13 cellular contexts compared by ENCODE assay signal in genomic region chr6:111752476-111752875, GRCh38.
A peak's percentile ranks its signal among the peaks of the same experiment; 100 is the strongest.
DNase-seq lines count a peak whose midpoint lies in the region; ATAC-seq, FAIRE-seq and TF ChIP-seq lines count a peak whose summit lies in the region.
"Had no signal": no experiment of that assay in that cellular context is flagged by ENCODE, and none has a peak within 500 bp of the region (broad histone marks: within the 10 kb centered on the region; RNA-seq: fewer than 3 reads in every experiment).

No MANE protein-coding gene starts in this region.

- no peak for ATAC-seq in CD4-positive, alpha-beta T cell (ENCODE audit: poor library complexity)
- ATAC-seq in GM23338 (no peak), GM12878 (no peak)
- ATAC-seq: right lobe of liver had no signal

- no peak overlapping the region for H3K23ac ChIP-seq in neuronal stem cell (ENCODE audit: low read depth, low read length, poor library complexity)

- intact Hi-C loops in CD4-positive, alpha-beta T cell (cut with DNase I, micrococcal nuclease), result no loop called here
- intact Hi-C loops in GM12878 (cut with micrococcal nuclease; ENCODE audit: unreplicated experiment), result no loop called here

- TF ChIP-seq EP300 in GM12878 (IDR thresholded peaks at IDR 0.05; ENCODE audit: borderline replicate concordance in 1 of 2, control insufficient read depth in 1 of 2, low read depth in 2 of 2, low read length in 2 of 2), result no peak

- FAIRE-seq in GM12878 (lab: Jason Lieb, UNC), result no peak
- FAIRE-seq: frontal cortex had no signal

- H3K4me1 Mint-ChIP-seq in CD4-positive, alpha-beta T cell (ENCODE audit: low read depth), result peaks cover 94% of the 10 kb centered on the region
- H3K4me1 Mint-ChIP-seq in GM23338, result peaks cover 63% of the 10 kb centered on the region
- peaks cover 25% of the 10 kb centered on the region for H3K4me1 Mint-ChIP-seq in glutamatergic neuron (ENCODE audit: low read depth, unreplicated experiment)

- POLR2A ChIA-PET in CD4-positive, alpha-beta T cell (lab: Charles Lee), result interaction anchor here (0.8 to 4.4 kb wide), 13 partner anchors 8 to 275 kb away, joined by 3 to 48 read pairs (median 5); partner anchors contain the start of gene FYN
- POLR2A ChIA-PET in GM12878 (lab: Charles Lee), result interaction anchor here (0.8 to 3.3 kb wide), 10 partner anchors 10 to 72 kb away, joined by 3 to 56 read pairs (median 6); no protein-coding TSS in a partner anchor

- no peak overlapping the region for H3K14ac ChIP-seq in neuronal stem cell (ENCODE audit: low read length)

- H3K4me2 ChIP-seq in GM23338 (no peak overlapping the region), GM12878 (ENCODE audit: control insufficient read depth, insufficient read depth) (no peak overlapping the region), neuronal stem cell (ENCODE audit: insufficient read depth, low read length, poor library complexity, severe bottlenecking) (no peak overlapping the region)

- no peaks in the 10 kb centered on the region for H3F3A ChIP-seq in GM23338 (replicated peaks; ENCODE audit: low read depth)

- H3K79me1 ChIP-seq in neuronal stem cell (ENCODE audit: low read depth, low read length), result no peaks in the 10 kb centered on the region

- no peak for DNase-seq in CD4-positive, alpha-beta T cell
- no peak for DNase-seq in GM23338 (ENCODE audit: low spot score)
- no peak for DNase-seq in GM12878 (ENCODE audit: low read depth, low spot score)
- DNase-seq in neuronal stem cell (ENCODE audit: low spot score), result no peak
- no peak for DNase-seq in HK-2 (ENCODE audit: unreplicated experiment)
- no peak for DNase-seq in glutamatergic neuron
- no peak for DNase-seq in NCI-H526 (lab: John Stamatoyannopoulos, UW)
- DNase-seq: right lobe of liver; stimulated activated CD4-positive, alpha-beta T cell treated with anti-CD3 and anti-CD28 coated beads, Interleukin-4, amount 100 ng/mL, for 1 hour; uterus had no signal

- peak overlapping the region; percentile 70 for H3K4me3 Mint-ChIP-seq in CD4-positive, alpha-beta T cell
- H3K4me3 Mint-ChIP-seq in GM23338, result no peak overlapping the region
- no peak overlapping the region for H3K4me3 Mint-ChIP-seq in glutamatergic neuron (ENCODE audit: unreplicated experiment)

- H2AK5ac ChIP-seq in neuronal stem cell (ENCODE audit: low read depth, low read length), result no peak overlapping the region

- H3K9me3 ChIP-seq in CD4-positive, alpha-beta T cell (ENCODE audit: control insufficient read depth, low read length), result no peaks in the 10 kb centered on the region
- H3K9me3 ChIP-seq in GM12878 (replicated peaks; ENCODE audit: control insufficient read depth, insufficient read depth, low read length) (no peaks in the 10 kb centered on the region; the same call in 2 of the 3 replicates), neuronal stem cell (replicated peaks in 1 of 2; ENCODE audit: control insufficient read depth in 2 of 2, insufficient read depth in 1 of 2, low read depth in 1 of 2, low read length in 2 of 2) (peaks cover 0 to 2% of the 10 kb centered on the region in 2 donors)
- H3K9me3 ChIP-seq: neutrophil, right lobe of liver, uterus had no signal

- SMC1A ChIA-PET in GM12878 (lab: Charles Lee; ENCODE audit: uncharacterized antibody, unreplicated experiment), result interaction anchor here (0.6 to 5.3 kb wide), 23 partner anchors 10 to 792 kb away, joined by 3 to 130 read pairs (median 7); no protein-coding TSS in a partner anchor

- no peak overlapping the region for H2AFZ ChIP-seq in GM23338
- no peak overlapping the region for H2AFZ ChIP-seq in GM12878 (ENCODE audit: control insufficient read depth, low read depth, low read length)
- no peak overlapping the region for H2AFZ ChIP-seq in neuronal stem cell (ENCODE audit: low read length)

- RAD21 ChIA-PET in GM12878 (lab: Charles Lee; ENCODE audit: unreplicated experiment), result interaction anchor here (0.6 to 5.0 kb wide), 18 partner anchors 11 to 228 kb away, joined by 3 to 92 read pairs (median 10); no protein-coding TSS in a partner anchor

- no peaks in the 10 kb centered on the region for H3K9me3 Mint-ChIP-seq in CD4-positive, alpha-beta T cell
- H3K9me3 Mint-ChIP-seq in GM23338 (no peaks in the 10 kb centered on the region), glutamatergic neuron (ENCODE audit: unreplicated experiment) (peaks cover 4% of the 10 kb centered on the region)

- no peak overlapping the region for H2BK120ac ChIP-seq in neuronal stem cell (ENCODE audit: low read depth, low read length)

- H3K27me3 ChIP-seq in CD4-positive, alpha-beta T cell (ENCODE audit: control insufficient read depth, insufficient read depth, low read length), result no peaks in the 10 kb centered on the region
- no peaks in the 10 kb centered on the region for H3K27me3 ChIP-seq in GM23338 (ENCODE audit: insufficient read depth)
- no peaks in the 10 kb centered on the region for H3K27me3 ChIP-seq in GM12878 (replicated peaks in 1 of 2; ENCODE audit: control insufficient read depth in 2 of 2, insufficient read depth in 2 of 2, low read length in 1 of 2)
- no peaks in the 10 kb centered on the region for H3K27me3 ChIP-seq in neuronal stem cell (ENCODE audit: control insufficient read depth in 3 of 3, insufficient read depth in 3 of 3, low read depth in 1 of 3, low read length in 3 of 3)
- H3K27me3 ChIP-seq: neutrophil, right lobe of liver, uterus had no signal

- H3K9me2 ChIP-seq in GM23338 (ENCODE audit: insufficient read depth), result no peaks in the 10 kb centered on the region

- H3K27ac ChIP-seq in CD4-positive, alpha-beta T cell (ENCODE audit: low read depth, low read length), result peak overlapping the region; percentile 77
- no peak overlapping the region for H3K27ac ChIP-seq in GM23338 (ENCODE audit: low read depth)
- H3K27ac ChIP-seq in GM12878 (ENCODE audit: control insufficient read depth, insufficient read depth), result peak overlapping the region; percentile 60
- H3K27ac ChIP-seq in neuronal stem cell (replicated peaks; ENCODE audit: low read length), result no peak overlapping the region
- H3K27ac ChIP-seq: HL-60, neutrophil, uterus had no signal

- H3K4me3 ChIP-seq in GM23338 (no peak overlapping the region), GM12878 (no peak overlapping the region), neuronal stem cell (ENCODE audit: low read length in 2 of 2) (no peak overlapping the region)
- H3K4me3 ChIP-seq: right lobe of liver, uterus had no signal

- H2BK15ac ChIP-seq in neuronal stem cell (ENCODE audit: low read length), result no peak overlapping the region

- peaks cover 27% of the 10 kb centered on the region for H3K4me1 ChIP-seq in GM23338 (ENCODE audit: insufficient read depth)
- peaks cover 63% of the 10 kb centered on the region for H3K4me1 ChIP-seq in GM12878 (ENCODE audit: control insufficient read depth, insufficient read depth, low read length)
- H3K4me1 ChIP-seq in neuronal stem cell (ENCODE audit: control insufficient read depth in 2 of 2, insufficient read depth in 1 of 2, low read depth in 1 of 2, low read length in 2 of 2), result peaks cover 14 to 38% of the 10 kb centered on the region in 2 donors
- H3K4me1 ChIP-seq: right lobe of liver, uterus had no signal

- no peaks in the 10 kb centered on the region for H3K27me3 Mint-ChIP-seq in CD4-positive, alpha-beta T cell
- H3K27me3 Mint-ChIP-seq in GM23338 (ENCODE audit: insufficient read depth, low read depth, poor library complexity) (peaks cover 6% of the 10 kb centered on the region), glutamatergic neuron (ENCODE audit: unreplicated experiment) (no peaks in the 10 kb centered on the region)

- H3K79me2 ChIP-seq in GM23338 (replicated peaks; ENCODE audit: insufficient read depth), result peaks cover 25% of the 10 kb centered on the region
- H3K79me2 ChIP-seq in GM12878 (ENCODE audit: control insufficient read depth, insufficient read depth, low read length), result peaks cover 61% of the 10 kb centered on the region

- H3K36me3 ChIP-seq in GM23338 (ENCODE audit: insufficient read depth) (no peaks in the 10 kb centered on the region), GM12878 (ENCODE audit: control insufficient read depth in 2 of 2, insufficient read depth in 2 of 2, low read length in 1 of 2) (peaks cover 3 to 8% of the 10 kb centered on the region in 2 experiments; a peak in 2 of 4 replicates), neuronal stem cell (replicated peaks in 1 of 2; ENCODE audit: control insufficient read depth in 2 of 2, insufficient read depth in 2 of 2, low read length in 2 of 2) (peaks cover 2 to 54% of the 10 kb centered on the region in 2 donors)
- H3K36me3 ChIP-seq: neutrophil, right lobe of liver, uterus had no signal

- H3K9ac ChIP-seq in GM12878 (ENCODE audit: control insufficient read depth, insufficient read depth, low read length) (no peak overlapping the region), neuronal stem cell (ENCODE audit: low read depth, low read length, poor library complexity) (no peak overlapping the region)

- no peak for TF ChIP-seq RAD21 in GM12878 (IDR thresholded peaks at IDR 0.05; ENCODE audit: insufficient read depth, low read depth, low read length)

- in situ Hi-C loops in GM12878 (cut with MboI), result no loop called here

- H3K4ac ChIP-seq in neuronal stem cell (ENCODE audit: low read length), result no peak overlapping the region

- H3K27ac Mint-ChIP-seq in CD4-positive, alpha-beta T cell, result peak overlapping the region; percentile 99
- H3K27ac Mint-ChIP-seq in GM23338 (peak overlapping the region; percentile 46), glutamatergic neuron (ENCODE audit: unreplicated experiment) (no peak overlapping the region)

- H2BK12ac ChIP-seq in neuronal stem cell (ENCODE audit: low read length), result no peak overlapping the region

- no peaks in the 10 kb centered on the region for H4K20me1 ChIP-seq in GM23338 (replicated peaks; ENCODE audit: insufficient read depth)
- H4K20me1 ChIP-seq in GM12878 (ENCODE audit: control insufficient read depth, insufficient read depth), result no peaks in the 10 kb centered on the region

- no peak overlapping the region for H2BK5ac ChIP-seq in neuronal stem cell (ENCODE audit: low read length)

- CTCF ChIA-PET in CD4-positive, alpha-beta T cell (lab: Charles Lee), result interaction anchor here (1.0 kb wide), 1 partner anchor 291 kb away, joined by 4 read pairs; no protein-coding TSS in a partner anchor
- CTCF ChIA-PET in GM12878 (lab: Yijun Ruan, JAX), result interaction anchor here (0.9 to 3.3 kb wide), 12 partner anchors 9 to 494 kb away, joined by 3 to 62 read pairs (median 5); a partner anchor contains a TSS

- TF ChIP-seq POLR2A in GM12878 (IDR thresholded peaks at IDR 0.05; ENCODE audit: low read depth, low read length), result no peak

- TF ChIP-seq CTCF in CD4-positive, alpha-beta T cell (IDR thresholded peaks at IDR 0.05), result no peak
- TF ChIP-seq CTCF in GM23338 (conservative IDR thresholded peaks at IDR 0.05; ENCODE audit: low read depth in 2 of 2), result no peak
- no peak for TF ChIP-seq CTCF in GM12878 (IDR thresholded peaks at IDR 0.05 in 2 of 3, conservative IDR thresholded peaks at IDR 0.05 in 1 of 3; ENCODE audit: control insufficient read depth in 2 of 3, extremely low read depth in 1 of 3, insufficient read depth in 1 of 3, low read depth in 3 of 3, low read length in 3 of 3)
- no peak for TF ChIP-seq CTCF in glutamatergic neuron (IDR thresholded peaks at IDR 0.05; ENCODE audit: partially characterized antibody, unreplicated experiment)

- H3K36me3 Mint-ChIP-seq in CD4-positive, alpha-beta T cell (ENCODE audit: low read depth), result peaks cover 75% of the 10 kb centered on the region
- H3K36me3 Mint-ChIP-seq in GM23338 (ENCODE audit: low read depth) (peaks cover 3% of the 10 kb centered on the region; the same call in 1 of the 3 replicates), glutamatergic neuron (ENCODE audit: unreplicated experiment) (no peaks in the 10 kb centered on the region)

- no peak overlapping the region for H4K8ac ChIP-seq in neuronal stem cell (ENCODE audit: low read depth, low read length)

- no peak overlapping the region for H4K91ac ChIP-seq in neuronal stem cell (ENCODE audit: low read depth, low read length, poor library complexity)

- peak overlapping the region; percentile 27 for H3K18ac ChIP-seq in neuronal stem cell (ENCODE audit: low read length)

- BruUV-seq in GM12878 (replicated peaks; lab: Mats Ljungman, UMichigan), result no TSS peak

Comparison
In these comparisons a context has a peak if more than half of its experiments do, and no peak if none do; other contexts are left out.
1. H3K27ac ChIP-seq: peak in CD4-positive, alpha-beta T cell (single experiment) and GM12878 (single experiment); none in GM23338 (single experiment) and neuronal stem cell (single experiment).